ENCODE assay signal across 22 cellular contexts in genomic region chr3:171953300-171954022, GRCh38.
A peak's percentile ranks its signal among the peaks of the same experiment; 100 is the strongest.
DNase-seq lines count a peak whose midpoint lies in the region; ATAC-seq, FAIRE-seq and TF ChIP-seq lines count a peak whose summit lies in the region.
"Had no signal": no experiment of that assay in that cellular context is flagged by ENCODE, and none has a peak within 500 bp of the region (broad histone marks: within the 10 kb centered on the region; RNA-seq: fewer than 3 reads in every experiment).

No MANE protein-coding gene starts in this region.

- ATAC-seq in RWPE2 (ENCODE audit: low read depth) = peak; percentile 51
- no peak for ATAC-seq in HG03432 (IDR thresholded peaks at IDR 0.05; ENCODE audit: unreplicated experiment)
- ATAC-seq: gastroesophageal sphincter had no signal

- peak overlapping the region; percentile 81 for H3K27ac ChIP-seq in RWPE2 (ENCODE audit: poor library complexity, severe bottlenecking)
- H3K27ac ChIP-seq: BLaER1, gastroesophageal sphincter, ovary, stomach, uterus had no signal

- DNase-seq in H54 (ENCODE audit: insufficient read length, low spot score) = no peak
- DNase-seq in RWPE2 (ENCODE audit: low spot score) = no peak
- DNase-seq in fibroblast of pulmonary artery (ENCODE audit: low read depth) = peak; percentile 36
- DNase-seq in progenitor cell of endocrine pancreas (ENCODE audit: low spot score, unreplicated experiment) = no peak
- no peak for DNase-seq in NCI-H1694 treated with DMSO at 0.1 percent for 48 hours (lab: John Stamatoyannopoulos, UW)
- DNase-seq in stimulated activated CD4-positive, alpha-beta T cell treated with anti-CD3 and anti-CD28 coated beads, Interleukin-4, amount 100 ng/mL, for 4 hours = no peak
- no peak for DNase-seq in HuH-7.5 (ENCODE audit: low spot score)
- DNase-seq: activated CD4-positive, CD25-positive, alpha-beta regulatory T cell; activated CD8-positive, alpha-beta memory T cell treated with anti-CD3 and anti-CD28 coated beads, Interleukin-2, amount 50 U/mL, for 48 hours; activated naive CD4-positive, alpha-beta T cell treated with anti-CD3 and anti-CD28 coated beads for 36 hours; DMS79; Kasumi-1; mesendoderm; NCI-H187 treated with DMSO at 0.1 percent for 48 hours; NCI-H510A treated with DMSO at 0.1 percent for 48 hours; ovary; stomach; uterus had no signal

- peaks cover 51% of the 10 kb centered on the region for H3K4me1 ChIP-seq in RWPE2 (ENCODE audit: insufficient read depth, poor library complexity, severe bottlenecking)
- H3K4me1 ChIP-seq: uterus had no signal

- H3K27ac Mint-ChIP-seq in progenitor cell of endocrine pancreas = peak overlapping the region; percentile 84
- H3K27ac Mint-ChIP-seq: activated naive CD4-positive, alpha-beta T cell treated with anti-CD3 and anti-CD28 coated beads for 36 hours; T-helper 1 cell treated with Interleukin-12 subunit alpha and Interleukin-12 subunit beta and Interleukin-4 antibody, amounts not matched to agents 30 μg/mL and 1 μg/mL, for 36 hours had no signal

- H3K36me3 Mint-ChIP-seq in progenitor cell of endocrine pancreas (ENCODE audit: insufficient read depth) = no peaks in the 10 kb centered on the region

- H3K4me3 Mint-ChIP-seq in progenitor cell of endocrine pancreas (ENCODE audit: low read depth) = peak overlapping the region; percentile 11
- H3K4me3 Mint-ChIP-seq: activated naive CD4-positive, alpha-beta T cell treated with anti-CD3 and anti-CD28 coated beads for 36 hours; T-helper 1 cell treated with Interleukin-12 subunit alpha and Interleukin-12 subunit beta and Interleukin-4 antibody, amounts not matched to agents 30 μg/mL and 1 μg/mL, for 36 hours had no signal

- no peaks in the 10 kb centered on the region for H3K36me3 ChIP-seq in RWPE2 (ENCODE audit: low read depth)
- H3K36me3 ChIP-seq: BLaER1, gastroesophageal sphincter, ovary, stomach, uterus had no signal

- H3K9me3 ChIP-seq in RWPE2 (ENCODE audit: severe bottlenecking) = no peaks in the 10 kb centered on the region
- H3K9me3 ChIP-seq: BLaER1, gastroesophageal sphincter, ovary, stomach, uterus had no signal

- peak; percentile 69 for FAIRE-seq in H54 (lab: Jason Lieb, UNC)

- H3K27me3 ChIP-seq in RWPE2 (ENCODE audit: insufficient read depth, poor library complexity, severe bottlenecking) = no peaks in the 10 kb centered on the region
- H3K27me3 ChIP-seq: BLaER1, gastroesophageal sphincter, stomach, uterus had no signal

- TF ChIP-seq POLR2A in H54 (IDR thresholded peaks at IDR 0.05; ENCODE audit: low read depth, low read length) = no peak

- H3K27me3 Mint-ChIP-seq in progenitor cell of endocrine pancreas = no peaks in the 10 kb centered on the region

- H3K4me1 Mint-ChIP-seq in progenitor cell of endocrine pancreas (ENCODE audit: low read depth) = peaks cover 64% of the 10 kb centered on the region

- no peaks in the 10 kb centered on the region for H3K9me3 Mint-ChIP-seq in progenitor cell of endocrine pancreas (ENCODE audit: low read depth)
- H3K9me3 Mint-ChIP-seq: activated naive CD4-positive, alpha-beta T cell treated with anti-CD3 and anti-CD28 coated beads for 36 hours; T-helper 1 cell treated with Interleukin-12 subunit alpha and Interleukin-12 subunit beta and Interleukin-4 antibody, amounts not matched to agents 30 μg/mL and 1 μg/mL, for 36 hours had no signal

- TF ChIP-seq CTCF in RWPE2 (IDR thresholded peaks at IDR 0.05; ENCODE audit: poor library complexity, severe bottlenecking) (no peak), fibroblast of pulmonary artery (IDR thresholded peaks at IDR 0.05; ENCODE audit: low read length, missing control alignments) (no peak), progenitor cell of endocrine pancreas (IDR thresholded peaks at IDR 0.05; ENCODE audit: unreplicated experiment) (no peak)

- H3K4me3 ChIP-seq in RWPE2 (ENCODE audit: severe bottlenecking) = no peak overlapping the region
- no peak overlapping the region for H3K4me3 ChIP-seq in fibroblast of pulmonary artery (replicated peaks; ENCODE audit: low read depth, low read length)
- H3K4me3 ChIP-seq: BLaER1, gastroesophageal sphincter, ovary, stomach, uterus had no signal
